Comparison of ENCODE assay signal across 21 cellular contexts in the genomic region with DNA sequence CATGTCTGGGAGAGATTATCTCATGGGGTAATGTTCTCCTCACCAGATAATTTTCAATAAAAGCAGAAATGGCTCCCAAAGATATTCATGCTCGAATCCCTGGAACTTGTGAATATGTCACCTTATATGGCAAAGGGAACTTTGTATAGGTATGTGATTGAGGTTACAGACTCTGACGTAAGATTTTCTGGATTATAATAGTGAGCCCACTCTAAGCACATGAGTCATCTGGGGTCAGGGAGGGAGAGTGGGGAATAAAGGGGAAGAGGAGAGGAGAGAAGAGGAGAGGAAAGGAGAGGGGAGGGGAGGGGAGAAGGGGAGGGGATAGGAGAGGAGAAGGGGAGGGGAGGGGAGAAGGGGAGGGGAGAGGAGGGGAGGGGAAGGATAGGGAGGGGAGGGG.
A peak's percentile ranks its signal among the peaks of the same experiment; 100 is the strongest.
DNase-seq lines count a peak whose midpoint lies in the region; ATAC-seq and TF ChIP-seq lines count a peak whose summit lies in the region.
"Had no signal": no experiment of that assay in that cellular context is flagged by ENCODE, and none has a peak within 500 bp of the region (broad histone marks: within the 10 kb centered on the region; RNA-seq: fewer than 3 reads in every experiment).

No MANE protein-coding gene starts in this region.

- H4K5ac ChIP-seq in IMR-90 (ENCODE audit: low read depth, low read length) = no peak overlapping the region

- H3K79me1 ChIP-seq in IMR-90 (ENCODE audit: low read depth in 1 of 2, low read length in 2 of 2) = no peaks in the 10 kb centered on the region

- no peaks in the 10 kb centered on the region for H4K20me1 ChIP-seq in IMR-90 (ENCODE audit: insufficient read depth, low read length)

- H3K56ac ChIP-seq in IMR-90 (ENCODE audit: extremely low read depth, insufficient read depth, low read length) = no peak overlapping the region

- H3K4me1 ChIP-seq in IMR-90 (ENCODE audit: control insufficient read depth, insufficient read depth, low read length) (peaks cover 4% of the 10 kb centered on the region; the same call in 1 of the 2 replicates), esophagus squamous epithelium (no peaks in the 10 kb centered on the region), lower lobe of right lung (no peaks in the 10 kb centered on the region)
- H3K4me1 ChIP-seq: BE2C, SJCRH30 had no signal

- intact Hi-C loops in IMR-90 (cut with micrococcal nuclease) (no loop called here), esophagus squamous epithelium (cut with DNase I) (no loop called here), lower lobe of right lung (cut with DNase I) (no loop called here)

- DNase-seq in EH (ENCODE audit: low read depth) (peak; percentile 20), IMR-90 (peak; percentile 52), astrocyte of the hippocampus (ENCODE audit: low read depth, low spot score) (peak; percentile 47), renal cortical epithelial cell (ENCODE audit: low read depth) (peak; percentile 29), esophagus squamous epithelium (lab: John Stamatoyannopoulos, UW) (no peak), lower lobe of right lung (no peak), COLO829 (ENCODE audit: low spot score) (no peak)
- DNase-seq: 8988T; ACHN; BE2C; KBM-7; MG63; NCI-H2029; NCI-H446; NCI-H524 treated with DMSO at 0.1 percent for 48 hours; NCI-H774; NK-92 treated with Interleukin-12 subunit alpha and Interleukin-12 subunit beta, amount 100 ng/mL, for 24 hours had no signal

- no peak for TF ChIP-seq RAD21 in IMR-90 (IDR thresholded peaks at IDR 0.05; ENCODE audit: low read length)

- peak overlapping the region; percentile 95 for H2BK5ac ChIP-seq in IMR-90 (ENCODE audit: low read depth, low read length, poor library complexity, severe bottlenecking)

- H3K9me1 ChIP-seq in IMR-90 (ENCODE audit: insufficient read depth, low read length) = no peaks in the 10 kb centered on the region

- dilution Hi-C loops in IMR-90 (cut with HindIII; ENCODE audit: low sequenced_read_pairs, unreplicated experiment) = no loop called here

- no peak overlapping the region for H4K91ac ChIP-seq in IMR-90 (ENCODE audit: insufficient read depth, low read depth, low read length)

- TF ChIP-seq CTCF in IMR-90 (conservative IDR thresholded peaks at IDR 0.05; ENCODE audit: low read depth, low read length) = no peak
- TF ChIP-seq CTCF in esophagus squamous epithelium (IDR thresholded peaks at IDR 0.05) = no peak
- TF ChIP-seq CTCF in lower lobe of right lung (IDR thresholded peaks at IDR 0.05) = no peak

- H3K36me3 ChIP-seq in IMR-90 (ENCODE audit: control insufficient read depth, insufficient read depth, low read length) (no peaks in the 10 kb centered on the region), esophagus squamous epithelium (no peaks in the 10 kb centered on the region), lower lobe of right lung (no peaks in the 10 kb centered on the region)
- H3K36me3 ChIP-seq: BE2C, MG63, SJCRH30 had no signal

- H3K27ac ChIP-seq in IMR-90 (ENCODE audit: insufficient read depth, low read length) = no peak overlapping the region
- H3K27ac ChIP-seq in esophagus squamous epithelium = no peak overlapping the region
- no peak overlapping the region for H3K27ac ChIP-seq in lower lobe of right lung
- H3K27ac ChIP-seq: SJCRH30 had no signal

- H3K9ac ChIP-seq in IMR-90 (ENCODE audit: low read depth, low read length) = no peak overlapping the region

- peak overlapping the region; percentile 32; the same call in 1 of the 2 replicates for H2BK120ac ChIP-seq in IMR-90 (ENCODE audit: low read depth, low read length)

- ATAC-seq in IMR-90 (ENCODE audit: low read depth) = no peak
- ATAC-seq in lower lobe of right lung = no peak
- ATAC-seq: PC-3, Right ventricle myocardium inferior, SK-N-SH treated with all-trans-retinoic acid at 6 μM for 48 hours had no signal

- H3K23ac ChIP-seq in IMR-90 (ENCODE audit: low read depth, low read length) = no peak overlapping the region

- H3K18ac ChIP-seq in IMR-90 (ENCODE audit: low read depth, low read length) = peak overlapping the region; percentile 39; the same call in 1 of the 2 replicates

- H3K4ac ChIP-seq in IMR-90 (ENCODE audit: low read depth, low read length) = no peak overlapping the region

- H2BK20ac ChIP-seq in IMR-90 (ENCODE audit: low read depth, low read length) = no peak overlapping the region; the same call in 1 of the 2 replicates

- H3K4me3 ChIP-seq in IMR-90 (ENCODE audit: insufficient read depth, low read depth, low read length) = no peak overlapping the region
- H3K4me3 ChIP-seq in esophagus squamous epithelium = no peak overlapping the region
- H3K4me3 ChIP-seq in lower lobe of right lung = no peak overlapping the region
- H3K4me3 ChIP-seq: MG63, SJCRH30 had no signal

- in situ Hi-C loops in IMR-90 (cut with MboI; ENCODE audit: low sequenced_read_pairs) = no loop called here

- no peak for TF ChIP-seq POLR2A in IMR-90 (IDR thresholded peaks at IDR 0.05; ENCODE audit: low read depth, low read length)
- no peak for TF ChIP-seq POLR2A in esophagus squamous epithelium (IDR thresholded peaks at IDR 0.05)

- no TSS peak for BruUV-seq in IMR-90 (replicated peaks; lab: Mats Ljungman, UMichigan)

- WGBS in IMR-90 (ENCODE audit: extremely low coverage in 2 of 2, insufficient read length in 1 of 2), 2 experiments = 100% methylated on average over 1 of the region's 2 CpGs; no CpG with 5 or more reads in 1 of the 2 experiments
- WGBS in esophagus squamous epithelium, 2 donors = 73 to 79% methylated on average over 2 of the region's 2 CpGs

- CTCF ChIA-PET in IMR-90 (lab: Yijun Ruan, JAX) = no interaction called here

- H4K8ac ChIP-seq in IMR-90 (ENCODE audit: low read depth in 2 of 2, low read length in 2 of 2) = peak overlapping the region in 1 of 2 experiments; percentile 51; a peak in 1 of 4 replicates

- no peaks in the 10 kb centered on the region for H3K27me3 ChIP-seq in IMR-90 (ENCODE audit: control insufficient read depth, insufficient read depth, low read length)
- no peaks in the 10 kb centered on the region for H3K27me3 ChIP-seq in esophagus squamous epithelium
- H3K27me3 ChIP-seq in lower lobe of right lung (ENCODE audit: low read depth) = no peaks in the 10 kb centered on the region
- H3K27me3 ChIP-seq: BE2C, MG63, SJCRH30 had no signal

- H3K9me3 ChIP-seq in IMR-90 (ENCODE audit: control insufficient read depth, insufficient read depth, low read length) = no peaks in the 10 kb centered on the region
- H3K9me3 ChIP-seq in esophagus squamous epithelium = no peaks in the 10 kb centered on the region
- no peaks in the 10 kb centered on the region for H3K9me3 ChIP-seq in lower lobe of right lung
- H3K9me3 ChIP-seq: BE2C, MG63, SJCRH30 had no signal

- POLR2A ChIA-PET in IMR-90 (lab: Charles Lee; ENCODE audit: unreplicated experiment) = no interaction called here

- H3K4me2 ChIP-seq in IMR-90 (ENCODE audit: low read depth, low read length) = no peak overlapping the region

- no peak overlapping the region for H2BK15ac ChIP-seq in IMR-90 (ENCODE audit: low read depth, low read length)

- no peak overlapping the region; the same call in 1 of the 2 replicates for H2AK5ac ChIP-seq in IMR-90 (ENCODE audit: low read depth, low read length)

- H2AFZ ChIP-seq in IMR-90 (replicated peaks; ENCODE audit: low read length, poor library complexity) = no peak overlapping the region

- no peak overlapping the region for H2AK9ac ChIP-seq in IMR-90 (replicated peaks; ENCODE audit: low read depth, low read length, poor library complexity)

- no peak overlapping the region for H3K14ac ChIP-seq in IMR-90 (replicated peaks; ENCODE audit: low read depth, low read length)

TF ChIP-seq in IMR-90, 13 proteins besides CTCF, POLR2A, EP300 and RAD21:
- no peak for TF ChIP-seq CHD1 (IDR thresholded peaks at IDR 0.05; ENCODE audit: low read depth, low read length)

Comparison
In these comparisons a context has a peak if more than half of its experiments do, and no peak if none do; other contexts are left out.
1. DNase-seq: peak in EH (single experiment), IMR-90 (single experiment), astrocyte of the hippocampus (single experiment) and renal cortical epithelial cell (single experiment); none in esophagus squamous epithelium (single experiment), lower lobe of right lung (single experiment) and COLO829 (single experiment).